In genomic region chr2:96772903-96773675, GRCh38 we compare ENCODE assay signal across 8 cellular contexts.
DNase-seq lines count a peak whose midpoint lies in the region; ATAC-seq lines count a peak whose summit lies in the region.

No MANE protein-coding gene starts in this region.

- peak overlapping the region; percentile 47 for H3K4me3 Mint-ChIP-seq in activated T-cell treated with anti-CD3 and anti-CD28 coated beads, Interleukin-2, amount 50 U/mL, for 24 hours
- peak overlapping the region; percentile 50 for H3K4me3 Mint-ChIP-seq in activated naive CD4-positive, alpha-beta T cell treated with anti-CD3 and anti-CD28 coated beads, Interleukin-2, amount 50 U/mL, for 24 hours

- no peaks in the 10 kb centered on the region for H3K36me3 Mint-ChIP-seq in activated T-cell treated with anti-CD3 and anti-CD28 coated beads, Interleukin-2, amount 50 U/mL, for 24 hours (ENCODE audit: low read depth)
- peaks cover 2% of the 10 kb centered on the region for H3K36me3 Mint-ChIP-seq in activated naive CD4-positive, alpha-beta T cell treated with anti-CD3 and anti-CD28 coated beads, Interleukin-2, amount 50 U/mL, for 24 hours

- peak; percentile 56 for DNase-seq in activated T-cell treated with anti-CD3 and anti-CD28 coated beads, Interleukin-2, amount 50 U/mL, for 24 hours
- DNase-seq in activated T-cell treated with anti-CD3 and anti-CD28 coated beads, Interleukin-2, amount 50 U/mL, for 1 hour = no peak
- DNase-seq in stimulated activated naive CD8-positive, alpha-beta T cell treated with anti-CD3 and anti-CD28 coated beads, Interleukin-15, Interleukin-2, amounts not matched to agents 100 U/mL and 50 U/mL, for 24 hours = no peak
- DNase-seq in NCI-H526 treated with DMSO at 0.1 percent for 48 hours (lab: John Stamatoyannopoulos, UW) = no peak

- H3K4me1 Mint-ChIP-seq in activated T-cell treated with anti-CD3 and anti-CD28 coated beads, Interleukin-2, amount 50 U/mL, for 24 hours (ENCODE audit: low read depth) = peaks cover 26% of the 10 kb centered on the region
- H3K4me1 Mint-ChIP-seq in activated naive CD4-positive, alpha-beta T cell treated with anti-CD3 and anti-CD28 coated beads, Interleukin-2, amount 50 U/mL, for 24 hours = peaks cover 21% of the 10 kb centered on the region

- H3K27ac Mint-ChIP-seq in activated T-cell treated with anti-CD3 and anti-CD28 coated beads, Interleukin-2, amount 50 U/mL, for 24 hours = peak overlapping the region; percentile 69
- H3K27ac Mint-ChIP-seq in activated naive CD4-positive, alpha-beta T cell treated with anti-CD3 and anti-CD28 coated beads, Interleukin-2, amount 50 U/mL, for 24 hours = peak overlapping the region; percentile 25

- ATAC-seq in HG03064 (IDR thresholded peaks at IDR 0.05; ENCODE audit: low read depth, unreplicated experiment) (peak; percentile 49), GM21381 (IDR thresholded peaks at IDR 0.05; ENCODE audit: unreplicated experiment) (no peak), HG03097 (IDR thresholded peaks at IDR 0.05; ENCODE audit: low FRiP score, unreplicated experiment) (no peak)
- ATAC-seq in stimulated activated naive CD8-positive, alpha-beta T cell treated with anti-CD3 and anti-CD28 coated beads, Interleukin-15, Interleukin-2, amounts not matched to agents 100 U/mL and 50 U/mL, for 24 hours = peak; percentile 25

- no peaks in the 10 kb centered on the region for H3K27me3 Mint-ChIP-seq in activated T-cell treated with anti-CD3 and anti-CD28 coated beads, Interleukin-2, amount 50 U/mL, for 24 hours
- H3K27me3 Mint-ChIP-seq in activated naive CD4-positive, alpha-beta T cell treated with anti-CD3 and anti-CD28 coated beads, Interleukin-2, amount 50 U/mL, for 24 hours = no peaks in the 10 kb centered on the region

- H3K9me3 Mint-ChIP-seq in activated T-cell treated with anti-CD3 and anti-CD28 coated beads, Interleukin-2, amount 50 U/mL, for 24 hours = no peaks in the 10 kb centered on the region
- H3K9me3 Mint-ChIP-seq in activated naive CD4-positive, alpha-beta T cell treated with anti-CD3 and anti-CD28 coated beads, Interleukin-2, amount 50 U/mL, for 24 hours = no peaks in the 10 kb centered on the region

Comparison
In these comparisons a context has a peak if more than half of its experiments do, and no peak if none do; other contexts are left out.
1. ATAC-seq: peak in HG03064 (single experiment) and stimulated activated naive CD8-positive, alpha-beta T cell treated with anti-CD3 and anti-CD28 coated beads, Interleukin-15, Interleukin-2, amounts not matched to agents 100 U/mL and 50 U/mL, for 24 hours (single experiment); none in GM21381 (single experiment) and HG03097 (single experiment).